In genomic region chr17:12953126-12953525, GRCh38 we compare ENCODE assay signal across 22 cellular contexts.
"Had no signal": no experiment of that assay in that cellular context is flagged by ENCODE, and none has a peak within 500 bp of the region (broad histone marks: within the 10 kb centered on the region; RNA-seq: fewer than 3 reads in every experiment).

No MANE protein-coding gene starts in this region.

- H3K4me2 ChIP-seq: SK-N-SH had no signal

- DNase-seq: KBM-7, MG63, NCI-H1092, NCI-H1105 treated with DMSO at 0.1 percent for 48 hours, NCI-H1417 treated with DMSO at 0.1 percent for 48 hours, NCI-H146, NCI-H1694 treated with DMSO at 0.1 percent for 48 hours, NCI-H1930, NCI-H2081 treated with DMSO at 0.1 percent for 48 hours, NCI-H2171, NCI-H226, NCI-H446, NCI-H510A, NCI-H524 treated with DMSO at 0.1 percent for 48 hours, NCI-H69, NCI-H774, PC-3, SHP77, SK-N-SH, SW 1271 had no signal

- H3K4me3 ChIP-seq: MG63 had no signal

- H3K9me3 ChIP-seq: SK-N-SH had no signal

- H3K36me3 ChIP-seq: MG63 had no signal

- ATAC-seq: Panc1, PC-3 had no signal

- H3K27ac ChIP-seq: RWPE1 had no signal

- H3K27me3 ChIP-seq: MG63 had no signal

- H3K9ac ChIP-seq: SK-N-SH had no signal
